ENCODE assay signal across 1 cellular context in genomic region chr16:75575976-75576375, GRCh38.
TF ChIP-seq lines count a peak whose summit lies in the region.

No MANE protein-coding gene starts in this region.

TF ChIP-seq in SK-N-SH treated with all-trans-retinoic acid at 6 μM for 48 hours, 23 proteins besides CTCF, POLR2A, EP300 and RAD21 (continued from another document):
- TF ChIP-seq ZNF70 (CRISPR knock-in tag; IDR thresholded peaks at IDR 0.05), result no peak
